ENCODE assay signal across 14 cellular contexts in the genomic region with DNA sequence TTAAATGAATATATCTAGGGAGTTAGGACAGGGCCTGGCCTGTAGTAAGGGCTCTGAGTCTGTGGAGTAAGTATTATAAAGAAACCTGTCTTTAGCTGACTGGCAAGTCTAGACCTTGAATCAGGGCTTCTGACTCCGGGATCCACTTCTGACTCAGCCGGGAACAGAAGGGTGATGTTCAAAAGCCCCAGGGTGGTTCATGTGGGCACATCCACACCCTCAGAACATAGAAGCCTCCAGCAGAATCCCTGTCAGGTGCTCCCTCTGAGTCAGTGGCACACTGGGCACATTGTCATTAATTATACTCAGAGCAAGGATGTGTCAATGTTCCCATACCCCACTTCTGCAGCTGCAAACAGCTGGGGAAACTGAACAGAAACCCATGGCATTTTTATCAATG. TPM values are rescaled to one million over a fixed set of nuclear protein-coding genes. Genes with fewer than 3 reads are reported as not detected.
DNase-seq lines count a peak whose midpoint lies in the region; ATAC-seq, FAIRE-seq and TF ChIP-seq lines count a peak whose summit lies in the region.
"Had no signal": no experiment of that assay in that cellular context is flagged by ENCODE, and none has a peak within 500 bp of the region (broad histone marks: within the 10 kb centered on the region; RNA-seq: fewer than 3 reads in every experiment).

No MANE protein-coding gene starts in this region.

- H2BK120ac ChIP-seq in mesenchymal stem cell (ENCODE audit: low read depth, low read length): no peak overlapping the region

- no peaks in the 10 kb centered on the region for H3K79me1 ChIP-seq in mesenchymal stem cell (replicated peaks; ENCODE audit: low read length, poor library complexity, severe bottlenecking)

- H4K91ac ChIP-seq in mesenchymal stem cell (ENCODE audit: low read length): no peak overlapping the region

- intact Hi-C loops in left ventricle myocardium superior (cut with micrococcal nuclease): no loop called here

- DNase-seq in GM23248 (peak; percentile 28), Karpas-422 (peak; percentile 44), bronchial epithelial cell (ENCODE audit: low read depth) (peak; percentile 97), mesenchymal stem cell (peak; percentile 3), right atrium auricular region (ENCODE audit: low spot score) (no peak), left ventricle myocardium superior (no peak), iPS-NIHi11 (ENCODE audit: low spot score) (no peak)
- DNase-seq: activated T-cell treated with anti-CD3 and anti-CD28 coated beads for 4 hours; AML-193; aorta; left lung; NCI-H510A; stimulated activated CD4-positive, alpha-beta T cell treated with anti-CD3 and anti-CD28 coated beads, Interleukin-4, amount 100 ng/mL, for 24 hours had no signal

- no peak overlapping the region for H4K8ac ChIP-seq in mesenchymal stem cell (ENCODE audit: low read length)

- H3K27me3 ChIP-seq in GM23248 (replicated peaks; ENCODE audit: insufficient read depth): no peaks in the 10 kb centered on the region
- H3K27me3 ChIP-seq in Karpas-422 (ENCODE audit: low read length): no peaks in the 10 kb centered on the region
- H3K27me3 ChIP-seq in bronchial epithelial cell (ENCODE audit: control insufficient read depth, insufficient read depth, low read length): no peaks in the 10 kb centered on the region
- peaks cover 26 to 47% of the 10 kb centered on the region in 2 experiments for H3K27me3 ChIP-seq in mesenchymal stem cell (ENCODE audit: control insufficient read depth in 1 of 2, insufficient read depth in 1 of 2, low read length in 2 of 2)
- H3K27me3 ChIP-seq in right atrium auricular region: no peaks in the 10 kb centered on the region
- H3K27me3 ChIP-seq: left lung had no signal

- no peak overlapping the region for H3K4ac ChIP-seq in mesenchymal stem cell (ENCODE audit: low read depth in 1 of 2, low read length in 2 of 2)

- no peak overlapping the region for H2BK15ac ChIP-seq in mesenchymal stem cell (ENCODE audit: low read depth, poor library complexity, severe bottlenecking)

- no peaks in the 10 kb centered on the region for H3K9me3 ChIP-seq in GM23248 (ENCODE audit: low read depth)
- no peaks in the 10 kb centered on the region for H3K9me3 ChIP-seq in Karpas-422 (ENCODE audit: low read length)
- no peaks in the 10 kb centered on the region for H3K9me3 ChIP-seq in mesenchymal stem cell (ENCODE audit: control insufficient read depth, low read length)
- H3K9me3 ChIP-seq in right atrium auricular region: no peaks in the 10 kb centered on the region
- H3K9me3 ChIP-seq: left lung had no signal

- TF ChIP-seq CTCF in bronchial epithelial cell (IDR thresholded peaks at IDR 0.05; ENCODE audit: insufficient read depth, low read length, severe bottlenecking): no peak
- no peak for TF ChIP-seq CTCF in right atrium auricular region (IDR thresholded peaks at IDR 0.05)

- no peak overlapping the region for H3K14ac ChIP-seq in mesenchymal stem cell (ENCODE audit: low read length in 2 of 2)

- H3F3A ChIP-seq in GM23248 (ENCODE audit: insufficient read depth): no peaks in the 10 kb centered on the region

- H3K23ac ChIP-seq in mesenchymal stem cell (ENCODE audit: low read length in 2 of 2): no peak overlapping the region

- FAIRE-seq in bronchial epithelial cell (lab: Jason Lieb, UNC): peak; percentile 99

- no peak for ATAC-seq in left ventricle myocardium superior
- ATAC-seq: left lung had no signal

- no peak overlapping the region for H3K27ac ChIP-seq in GM23248
- H3K27ac ChIP-seq in Karpas-422 (ENCODE audit: low read length): no peak overlapping the region
- H3K27ac ChIP-seq in mesenchymal stem cell (ENCODE audit: low read length, poor library complexity, severe bottlenecking): no peak overlapping the region
- H3K27ac ChIP-seq in right atrium auricular region: no peak overlapping the region
- H3K27ac ChIP-seq: left lung had no signal

- H3K4me2 ChIP-seq in GM23248 (ENCODE audit: unreplicated experiment) (no peak overlapping the region), Karpas-422 (ENCODE audit: low read depth, low read length, poor library complexity, severe bottlenecking) (peak overlapping the region; percentile 30), mesenchymal stem cell (ENCODE audit: low read length, poor library complexity, severe bottlenecking) (no peak overlapping the region)

- no peak overlapping the region for H3K4me3 ChIP-seq in GM23248
- no peak overlapping the region for H3K4me3 ChIP-seq in Karpas-422 (ENCODE audit: low read length)
- no peak overlapping the region for H3K4me3 ChIP-seq in bronchial epithelial cell (ENCODE audit: low read depth, low read length)
- no peak overlapping the region for H3K4me3 ChIP-seq in mesenchymal stem cell (ENCODE audit: insufficient read depth in 1 of 2, low read depth in 1 of 2, low read length in 2 of 2)
- H3K4me3 ChIP-seq in right atrium auricular region: no peak overlapping the region
- H3K4me3 ChIP-seq: left lung, skin epidermis had no signal

- no peaks in the 10 kb centered on the region for H3K9me2 ChIP-seq in GM23248 (ENCODE audit: insufficient read depth)
- no peaks in the 10 kb centered on the region for H3K9me2 ChIP-seq in Karpas-422 (replicated peaks; ENCODE audit: insufficient read depth, low read length)

- in situ Hi-C loops in GM23248 (cut with MboI): no loop called here

- H2BK5ac ChIP-seq in mesenchymal stem cell (ENCODE audit: low read depth, low read length, poor library complexity, severe bottlenecking): no peak overlapping the region

- WGBS in GM23248 (ENCODE audit: low coverage in 1 of 2, low lambda C conversion rate in 2 of 2, missing lambda C conversion rate in 2 of 2), 2 experiments: 79 to 81% methylated on average over 2 of the region's 2 CpGs
- WGBS in mesenchymal stem cell: 95% methylated on average over 2 of the region's 2 CpGs

- no peak overlapping the region for H2BK12ac ChIP-seq in mesenchymal stem cell (ENCODE audit: low read length in 2 of 2)

- H3K4me1 ChIP-seq in GM23248 (ENCODE audit: insufficient read depth) (no peaks in the 10 kb centered on the region), Karpas-422 (ENCODE audit: low read length) (peaks cover 32% of the 10 kb centered on the region), mesenchymal stem cell (ENCODE audit: control insufficient read depth, insufficient read depth, low read depth, low read length) (no peaks in the 10 kb centered on the region), right atrium auricular region (no peaks in the 10 kb centered on the region)

- H3K79me2 ChIP-seq in GM23248 (ENCODE audit: insufficient read depth) (no peaks in the 10 kb centered on the region), Karpas-422 (ENCODE audit: low read length) (no peaks in the 10 kb centered on the region)

- H3K18ac ChIP-seq in mesenchymal stem cell (ENCODE audit: low read depth in 1 of 2, low read length in 2 of 2): no peak overlapping the region

- H3K9ac ChIP-seq in GM23248: no peak overlapping the region
- H3K9ac ChIP-seq in Karpas-422 (ENCODE audit: low read length): no peak overlapping the region
- no peak overlapping the region for H3K9ac ChIP-seq in mesenchymal stem cell (ENCODE audit: low read length)

- H2AFZ ChIP-seq in GM23248: no peak overlapping the region
- H2AFZ ChIP-seq in Karpas-422 (ENCODE audit: low read length): peak overlapping the region; percentile 63
- H2AFZ ChIP-seq in mesenchymal stem cell (ENCODE audit: low read depth, low read length): no peak overlapping the region

- H3K36me3 ChIP-seq in GM23248 (ENCODE audit: low read depth) (no peaks in the 10 kb centered on the region), Karpas-422 (ENCODE audit: insufficient read depth, low read length) (no peaks in the 10 kb centered on the region), bronchial epithelial cell (ENCODE audit: control insufficient read depth, insufficient read depth, low read length) (no peaks in the 10 kb centered on the region), mesenchymal stem cell (ENCODE audit: control insufficient read depth in 1 of 2, insufficient read depth in 2 of 2, low read depth in 1 of 2, low read length in 2 of 2) (no peaks in the 10 kb centered on the region), right atrium auricular region (no peaks in the 10 kb centered on the region)
- H3K36me3 ChIP-seq: left lung had no signal

- H4K20me1 ChIP-seq in GM23248 (ENCODE audit: insufficient read depth) (no peaks in the 10 kb centered on the region), Karpas-422 (ENCODE audit: insufficient read depth, low read depth, low read length) (no peaks in the 10 kb centered on the region)

- no peak overlapping the region for H2AK5ac ChIP-seq in mesenchymal stem cell (ENCODE audit: low read length, severe bottlenecking)

RNA-seq across cellular contexts. Expression of a gene that starts 26.7 kb away (rescaled TPM):
- total RNA-seq in GM23248 (2014; rRNA removed; shearing (Covaris generic)): 11.6 and 15.0 TPM in 2 replicates
- 5.0 and 6.4 TPM in 2 replicates for polyA plus RNA-seq in GM23248 (2016; fragmentation: Nextera tagmentation; extraction: Ambion mirVana)
- total RNA-seq in Karpas-422 (2014; rRNA removed; shearing (Covaris generic); ENCODE audit: low replicate concordance): 20.5 and 26.5 TPM in 2 replicates
- total RNA-seq in bronchial epithelial cell (28.3 and 29.7 TPM in 2 replicates), right atrium auricular region (10 to 100 TPM; 22.7 to 31.2 TPM), left ventricle myocardium superior (23.6 TPM)
- polyA plus RNA-seq in mesenchymal stem cell (2013, experiment 1 of 2): 13.9 TPM
- 13.7 TPM for polyA plus RNA-seq in mesenchymal stem cell (2013, experiment 2 of 2)

Comparison
In these comparisons a context has a peak if more than half of its experiments do, and no peak if none do; other contexts are left out.
1. DNase-seq: peak in GM23248 (single experiment), Karpas-422 (single experiment), bronchial epithelial cell (single experiment) and mesenchymal stem cell (single experiment); none in right atrium auricular region (single experiment), left ventricle myocardium superior (single experiment) and iPS-NIHi11 (single experiment).